ENCODE assay signal across 8 cellular contexts in genomic region chr7:111730476-111731300, GRCh38.
DNase-seq lines count a peak whose midpoint lies in the region; ATAC-seq, FAIRE-seq and TF ChIP-seq lines count a peak whose summit lies in the region.

No MANE protein-coding gene starts in this region.

- peak; percentile 81 for ATAC-seq in GM19455 (IDR thresholded peaks at IDR 0.05; ENCODE audit: unreplicated experiment)

- no peak for FAIRE-seq in D721Med (lab: Jason Lieb, UNC)

- DNase-seq in D721Med (ENCODE audit: insufficient read length, low spot score) = no peak
- peak; percentile 33 for DNase-seq in Jurkat, Clone E6-1 (ENCODE audit: low read depth, low spot score)
- peak; percentile 18 for DNase-seq in SKM-1 (lab: John Stamatoyannopoulos, UW; ENCODE audit: unreplicated experiment)
- peak; percentile 48 for DNase-seq in iris pigment epithelial cell (ENCODE audit: low read depth)
- DNase-seq in activated naive CD4-positive, alpha-beta T cell treated with anti-CD3 and anti-CD28 coated beads, Interleukin-2, amount 50 U/mL, for 16 hours = no peak
- DNase-seq in GOT3 (lab: John Stamatoyannopoulos, UW) = no peak
- DNase-seq in activated naive CD4-positive, alpha-beta T cell (lab: John Stamatoyannopoulos, UW) = no peak

- TF ChIP-seq CTCF in D721Med (IDR thresholded peaks at IDR 0.05; ENCODE audit: insufficient read depth, missing control alignments) = peak; percentile 74

- H3K4me3 ChIP-seq in Jurkat, Clone E6-1 (ENCODE audit: low read length) = no peak overlapping the region

Comparison
In these comparisons a context has a peak if more than half of its experiments do, and no peak if none do; other contexts are left out.
1. DNase-seq: peak in Jurkat, Clone E6-1 (single experiment), SKM-1 (single experiment) and iris pigment epithelial cell (single experiment); none in D721Med (single experiment), activated naive CD4-positive, alpha-beta T cell treated with anti-CD3 and anti-CD28 coated beads, Interleukin-2, amount 50 U/mL, for 16 hours (single experiment), GOT3 (single experiment) and activated naive CD4-positive, alpha-beta T cell (0 of 4).